In the genomic region with DNA sequence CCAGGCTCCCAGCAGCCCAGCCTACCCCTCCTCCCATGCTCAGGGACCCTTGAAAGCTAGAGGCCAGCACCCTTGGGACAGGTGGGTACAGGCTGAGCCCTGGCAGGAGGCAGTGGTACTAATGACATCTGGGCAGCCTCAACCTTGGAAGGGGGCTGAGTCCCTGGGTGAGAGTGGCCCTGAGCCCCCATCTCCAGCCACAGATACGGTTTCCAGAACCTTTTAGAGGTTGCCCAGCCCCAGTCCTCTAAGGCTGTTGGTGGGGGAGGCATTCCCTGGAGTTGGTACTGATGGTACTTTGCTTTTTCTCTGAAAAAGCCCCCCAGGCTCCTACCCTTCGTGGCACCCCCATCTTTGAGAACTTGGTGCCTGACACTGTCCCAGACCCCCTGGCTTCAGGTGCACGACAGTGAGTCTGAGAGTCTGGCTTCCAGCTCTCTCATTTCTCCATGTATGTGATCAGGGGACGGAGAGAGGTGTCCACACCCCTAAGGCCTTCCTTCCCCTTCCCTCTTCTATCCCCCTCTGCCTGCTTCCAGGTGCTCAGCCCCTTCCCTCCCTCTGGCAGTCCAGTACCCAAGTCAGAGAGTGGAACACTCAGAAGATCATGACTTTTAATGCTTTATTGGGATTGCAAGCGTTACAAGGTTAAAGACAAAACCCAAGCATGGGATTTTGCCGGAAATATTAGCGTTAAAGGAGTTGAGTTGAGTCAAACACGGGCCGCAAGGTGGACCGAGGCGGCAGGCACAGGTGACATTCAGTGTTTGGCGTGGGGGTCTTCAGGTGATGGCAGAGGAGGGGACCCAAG, we compare ENCODE assay signal across 1 cellular context.
TF ChIP-seq lines count a peak whose summit lies in the region.

No MANE protein-coding gene starts in this region.

TF ChIP-seq in HepG2, 621 proteins besides CTCF, POLR2A, EP300 and RAD21 (continued from another document and continues in another):
- TF ChIP-seq, protein P1, sequence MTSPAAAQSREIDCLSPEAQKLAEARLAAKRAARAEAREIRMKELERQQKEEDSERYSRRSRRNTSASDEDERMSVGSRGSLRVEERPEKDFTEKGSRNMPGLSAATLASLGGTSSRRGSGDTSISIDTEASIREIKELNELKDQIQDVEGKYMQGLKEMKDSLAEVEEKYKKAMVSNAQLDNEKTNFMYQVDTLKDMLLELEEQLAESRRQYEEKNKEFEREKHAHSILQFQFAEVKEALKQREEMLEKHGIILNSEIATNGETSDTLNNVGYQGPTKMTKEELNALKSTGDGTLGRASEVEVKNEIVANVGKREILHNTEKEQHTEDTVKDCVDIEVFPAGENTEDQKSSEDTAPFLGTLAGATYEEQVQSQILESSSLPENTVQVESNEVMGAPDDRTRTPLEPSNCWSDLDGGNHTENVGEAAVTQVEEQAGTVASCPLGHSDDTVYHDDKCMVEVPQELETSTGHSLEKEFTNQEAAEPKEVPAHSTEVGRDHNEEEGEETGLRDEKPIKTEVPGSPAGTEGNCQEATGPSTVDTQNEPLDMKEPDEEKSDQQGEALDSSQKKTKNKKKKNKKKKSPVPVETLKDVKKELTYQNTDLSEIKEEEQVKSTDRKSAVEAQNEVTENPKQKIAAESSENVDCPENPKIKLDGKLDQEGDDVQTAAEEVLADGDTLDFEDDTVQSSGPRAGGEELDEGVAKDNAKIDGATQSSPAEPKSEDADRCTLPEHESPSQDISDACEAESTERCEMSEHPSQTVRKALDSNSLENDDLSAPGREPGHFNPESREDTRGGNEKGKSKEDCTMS (CRISPR knock-in tag; conservative IDR thresholded peaks at IDR 0.05), result no peak
- no peak for TF ChIP-seq RFX1 (IDR thresholded peaks at IDR 0.05)
- no peak for TF ChIP-seq PRPF4 (IDR thresholded peaks at IDR 0.05; ENCODE audit: low read depth, low read length, poor library complexity, severe bottlenecking)
- TF ChIP-seq BRD4 (CRISPR knock-in tag; IDR thresholded peaks at IDR 0.05), result no peak
- TF ChIP-seq KAT7 (CRISPR knock-in tag; IDR thresholded peaks at IDR 0.05; ENCODE audit: borderline replicate concordance), result no peak
- no peak for TF ChIP-seq FOXO1 (CRISPR knock-in tag; IDR thresholded peaks at IDR 0.05)
- no peak for TF ChIP-seq ADNP (CRISPR knock-in tag; IDR thresholded peaks at IDR 0.05)
- 0 out of 2 replicates have a peak, but pooled peaks have one; percentile 10 for TF ChIP-seq ZNF552 (CRISPR knock-in tag; IDR thresholded peaks at IDR 0.05; ENCODE audit: borderline replicate concordance)
- TF ChIP-seq SP1 (IDR thresholded peaks at IDR 0.05), result no peak
- no peak for TF ChIP-seq SP1 (CRISPR knock-in tag; IDR thresholded peaks at IDR 0.05)
- TF ChIP-seq, protein P2, sequence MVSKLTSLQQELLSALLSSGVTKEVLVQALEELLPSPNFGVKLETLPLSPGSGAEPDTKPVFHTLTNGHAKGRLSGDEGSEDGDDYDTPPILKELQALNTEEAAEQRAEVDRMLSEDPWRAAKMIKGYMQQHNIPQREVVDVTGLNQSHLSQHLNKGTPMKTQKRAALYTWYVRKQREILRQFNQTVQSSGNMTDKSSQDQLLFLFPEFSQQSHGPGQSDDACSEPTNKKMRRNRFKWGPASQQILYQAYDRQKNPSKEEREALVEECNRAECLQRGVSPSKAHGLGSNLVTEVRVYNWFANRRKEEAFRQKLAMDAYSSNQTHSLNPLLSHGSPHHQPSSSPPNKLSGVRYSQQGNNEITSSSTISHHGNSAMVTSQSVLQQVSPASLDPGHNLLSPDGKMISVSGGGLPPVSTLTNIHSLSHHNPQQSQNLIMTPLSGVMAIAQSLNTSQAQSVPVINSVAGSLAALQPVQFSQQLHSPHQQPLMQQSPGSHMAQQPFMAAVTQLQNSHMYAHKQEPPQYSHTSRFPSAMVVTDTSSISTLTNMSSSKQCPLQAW (CRISPR knock-in tag; IDR thresholded peaks at IDR 0.05), result peak; percentile 71
- TF ChIP-seq, protein P3, sequence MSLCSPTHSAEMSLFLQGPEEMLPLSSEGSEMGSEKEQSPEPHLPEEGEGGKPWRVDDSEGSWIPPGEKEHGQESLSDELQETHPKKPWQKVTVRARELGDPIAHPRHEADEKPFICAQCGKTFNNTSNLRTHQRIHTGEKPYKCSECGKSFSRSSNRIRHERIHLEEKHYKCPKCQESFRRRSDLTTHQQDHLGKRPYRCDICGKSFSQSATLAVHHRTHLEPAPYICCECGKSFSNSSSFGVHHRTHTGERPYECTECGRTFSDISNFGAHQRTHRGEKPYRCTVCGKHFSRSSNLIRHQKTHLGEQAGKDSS (CRISPR knock-in tag; IDR thresholded peaks at IDR 0.05; ENCODE audit: borderline replicate concordance, low read depth), result no peak
- no peak for TF ChIP-seq PHF8 (CRISPR knock-in tag; IDR thresholded peaks at IDR 0.05)
- TF ChIP-seq, protein P4, sequence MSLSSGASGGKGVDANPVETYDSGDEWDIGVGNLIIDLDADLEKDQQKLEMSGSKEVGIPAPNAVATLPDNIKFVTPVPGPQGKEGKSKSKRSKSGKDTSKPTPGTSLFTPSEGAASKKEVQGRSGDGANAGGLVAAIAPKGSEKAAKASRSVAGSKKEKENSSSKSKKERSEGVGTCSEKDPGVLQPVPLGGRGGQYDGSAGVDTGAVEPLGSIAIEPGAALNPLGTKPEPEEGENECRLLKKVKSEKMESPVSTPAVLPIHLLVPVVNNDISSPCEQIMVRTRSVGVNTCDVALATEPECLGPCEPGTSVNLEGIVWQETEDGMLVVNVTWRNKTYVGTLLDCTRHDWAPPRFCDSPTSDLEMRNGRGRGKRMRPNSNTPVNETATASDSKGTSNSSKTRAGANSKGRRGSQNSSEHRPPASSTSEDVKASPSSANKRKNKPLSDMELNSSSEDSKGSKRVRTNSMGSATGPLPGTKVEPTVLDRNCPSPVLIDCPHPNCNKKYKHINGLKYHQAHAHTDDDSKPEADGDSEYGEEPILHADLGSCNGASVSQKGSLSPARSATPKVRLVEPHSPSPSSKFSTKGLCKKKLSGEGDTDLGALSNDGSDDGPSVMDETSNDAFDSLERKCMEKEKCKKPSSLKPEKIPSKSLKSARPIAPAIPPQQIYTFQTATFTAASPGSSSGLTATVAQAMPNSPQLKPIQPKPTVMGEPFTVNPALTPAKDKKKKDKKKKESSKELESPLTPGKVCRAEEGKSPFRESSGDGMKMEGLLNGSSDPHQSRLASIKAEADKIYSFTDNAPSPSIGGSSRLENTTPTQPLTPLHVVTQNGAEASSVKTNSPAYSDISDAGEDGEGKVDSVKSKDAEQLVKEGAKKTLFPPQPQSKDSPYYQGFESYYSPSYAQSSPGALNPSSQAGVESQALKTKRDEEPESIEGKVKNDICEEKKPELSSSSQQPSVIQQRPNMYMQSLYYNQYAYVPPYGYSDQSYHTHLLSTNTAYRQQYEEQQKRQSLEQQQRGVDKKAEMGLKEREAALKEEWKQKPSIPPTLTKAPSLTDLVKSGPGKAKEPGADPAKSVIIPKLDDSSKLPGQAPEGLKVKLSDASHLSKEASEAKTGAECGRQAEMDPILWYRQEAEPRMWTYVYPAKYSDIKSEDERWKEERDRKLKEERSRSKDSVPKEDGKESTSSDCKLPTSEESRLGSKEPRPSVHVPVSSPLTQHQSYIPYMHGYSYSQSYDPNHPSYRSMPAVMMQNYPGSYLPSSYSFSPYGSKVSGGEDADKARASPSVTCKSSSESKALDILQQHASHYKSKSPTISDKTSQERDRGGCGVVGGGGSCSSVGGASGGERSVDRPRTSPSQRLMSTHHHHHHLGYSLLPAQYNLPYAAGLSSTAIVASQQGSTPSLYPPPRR (CRISPR knock-in tag; IDR thresholded peaks at IDR 0.05; ENCODE audit: borderline replicate concordance), result no peak
- TF ChIP-seq KDM6A (CRISPR knock-in tag; IDR thresholded peaks at IDR 0.05; ENCODE audit: low read depth), result no peak
- TF ChIP-seq, protein P5, sequence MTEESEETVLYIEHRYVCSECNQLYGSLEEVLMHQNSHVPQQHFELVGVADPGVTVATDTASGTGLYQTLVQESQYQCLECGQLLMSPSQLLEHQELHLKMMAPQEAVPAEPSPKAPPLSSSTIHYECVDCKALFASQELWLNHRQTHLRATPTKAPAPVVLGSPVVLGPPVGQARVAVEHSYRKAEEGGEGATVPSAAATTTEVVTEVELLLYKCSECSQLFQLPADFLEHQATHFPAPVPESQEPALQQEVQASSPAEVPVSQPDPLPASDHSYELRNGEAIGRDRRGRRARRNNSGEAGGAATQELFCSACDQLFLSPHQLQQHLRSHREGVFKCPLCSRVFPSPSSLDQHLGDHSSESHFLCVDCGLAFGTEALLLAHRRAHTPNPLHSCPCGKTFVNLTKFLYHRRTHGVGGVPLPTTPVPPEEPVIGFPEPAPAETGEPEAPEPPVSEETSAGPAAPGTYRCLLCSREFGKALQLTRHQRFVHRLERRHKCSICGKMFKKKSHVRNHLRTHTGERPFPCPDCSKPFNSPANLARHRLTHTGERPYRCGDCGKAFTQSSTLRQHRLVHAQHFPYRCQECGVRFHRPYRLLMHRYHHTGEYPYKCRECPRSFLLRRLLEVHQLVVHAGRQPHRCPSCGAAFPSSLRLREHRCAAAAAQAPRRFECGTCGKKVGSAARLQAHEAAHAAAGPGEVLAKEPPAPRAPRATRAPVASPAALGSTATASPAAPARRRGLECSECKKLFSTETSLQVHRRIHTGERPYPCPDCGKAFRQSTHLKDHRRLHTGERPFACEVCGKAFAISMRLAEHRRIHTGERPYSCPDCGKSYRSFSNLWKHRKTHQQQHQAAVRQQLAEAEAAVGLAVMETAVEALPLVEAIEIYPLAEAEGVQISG (CRISPR knock-in tag; IDR thresholded peaks at IDR 0.05), result 0 out of 2 replicates have a peak, but pooled peaks have one; percentile 44
- TF ChIP-seq MXI1 (IDR thresholded peaks at IDR 0.05; ENCODE audit: borderline replicate concordance, low read depth, low read length), result no peak
- TF ChIP-seq, protein P6, sequence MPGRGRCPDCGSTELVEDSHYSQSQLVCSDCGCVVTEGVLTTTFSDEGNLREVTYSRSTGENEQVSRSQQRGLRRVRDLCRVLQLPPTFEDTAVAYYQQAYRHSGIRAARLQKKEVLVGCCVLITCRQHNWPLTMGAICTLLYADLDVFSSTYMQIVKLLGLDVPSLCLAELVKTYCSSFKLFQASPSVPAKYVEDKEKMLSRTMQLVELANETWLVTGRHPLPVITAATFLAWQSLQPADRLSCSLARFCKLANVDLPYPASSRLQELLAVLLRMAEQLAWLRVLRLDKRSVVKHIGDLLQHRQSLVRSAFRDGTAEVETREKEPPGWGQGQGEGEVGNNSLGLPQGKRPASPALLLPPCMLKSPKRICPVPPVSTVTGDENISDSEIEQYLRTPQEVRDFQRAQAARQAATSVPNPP (CRISPR knock-in tag; IDR thresholded peaks at IDR 0.05), result peak; percentile 21; the same call in 1 of the 2 replicates
- TF ChIP-seq HNF4G (IDR thresholded peaks at IDR 0.05; ENCODE audit: borderline replicate concordance, low read depth, low read length), result no peak
- no peak for TF ChIP-seq HNF4G (CRISPR knock-in tag; IDR thresholded peaks at IDR 0.05; ENCODE audit: borderline replicate concordance, low read depth)
- peak; percentile 17; the same call in 1 of the 2 replicates for TF ChIP-seq GFI1 (CRISPR knock-in tag; IDR thresholded peaks at IDR 0.05; ENCODE audit: borderline replicate concordance)
- no peak for TF ChIP-seq ZNF83 (CRISPR knock-in tag; IDR thresholded peaks at IDR 0.05; ENCODE audit: borderline replicate concordance)
- TF ChIP-seq, protein P7, sequence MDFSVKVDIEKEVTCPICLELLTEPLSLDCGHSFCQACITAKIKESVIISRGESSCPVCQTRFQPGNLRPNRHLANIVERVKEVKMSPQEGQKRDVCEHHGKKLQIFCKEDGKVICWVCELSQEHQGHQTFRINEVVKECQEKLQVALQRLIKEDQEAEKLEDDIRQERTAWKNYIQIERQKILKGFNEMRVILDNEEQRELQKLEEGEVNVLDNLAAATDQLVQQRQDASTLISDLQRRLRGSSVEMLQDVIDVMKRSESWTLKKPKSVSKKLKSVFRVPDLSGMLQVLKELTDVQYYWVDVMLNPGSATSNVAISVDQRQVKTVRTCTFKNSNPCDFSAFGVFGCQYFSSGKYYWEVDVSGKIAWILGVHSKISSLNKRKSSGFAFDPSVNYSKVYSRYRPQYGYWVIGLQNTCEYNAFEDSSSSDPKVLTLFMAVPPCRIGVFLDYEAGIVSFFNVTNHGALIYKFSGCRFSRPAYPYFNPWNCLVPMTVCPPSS (IDR thresholded peaks at IDR 0.05), result no peak
- TF ChIP-seq POLR2AphosphoS5 (IDR thresholded peaks at IDR 0.05; ENCODE audit: low read depth, low read length), result peak; percentile 80
- no peak for TF ChIP-seq ETV5 (CRISPR knock-in tag; IDR thresholded peaks at IDR 0.05; ENCODE audit: borderline replicate concordance)
- no peak for TF ChIP-seq HDAC2 (CRISPR knock-in tag; IDR thresholded peaks at IDR 0.05)
- no peak for TF ChIP-seq MTF2 (CRISPR knock-in tag; IDR thresholded peaks at IDR 0.05; ENCODE audit: borderline replicate concordance)
- peak; percentile 69; the same call in 1 of the 2 replicates for TF ChIP-seq ZNF335 (CRISPR knock-in tag; IDR thresholded peaks at IDR 0.05)
- peak; percentile 66 for TF ChIP-seq CENPT (CRISPR knock-in tag; IDR thresholded peaks at IDR 0.05; ENCODE audit: low read depth)
- TF ChIP-seq ZNF652 (CRISPR knock-in tag; IDR thresholded peaks at IDR 0.05; ENCODE audit: borderline replicate concordance, low read depth), result no peak
- TF ChIP-seq ZFP1 (CRISPR knock-in tag; IDR thresholded peaks at IDR 0.05), result peak; percentile 15; the same call in 1 of the 2 replicates
- TF ChIP-seq ZFP82 (CRISPR knock-in tag; IDR thresholded peaks at IDR 0.05; ENCODE audit: borderline replicate concordance), result no peak
- TF ChIP-seq, protein P8, sequence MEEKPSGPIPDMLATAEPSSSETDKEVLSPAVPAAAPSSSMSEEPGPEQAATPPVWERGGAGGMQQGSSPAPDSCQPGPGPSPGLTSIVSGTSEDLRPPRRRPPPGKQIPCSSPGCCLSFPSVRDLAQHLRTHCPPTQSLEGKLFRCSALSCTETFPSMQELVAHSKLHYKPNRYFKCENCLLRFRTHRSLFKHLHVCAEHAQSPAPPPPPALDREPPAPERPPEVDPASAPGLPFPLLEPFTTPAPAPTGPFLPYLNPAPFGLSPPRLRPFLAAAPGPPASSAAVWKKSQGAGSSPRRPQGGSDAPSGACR (CRISPR knock-in tag; IDR thresholded peaks at IDR 0.05), result no peak; the same call in 1 of the 2 replicates
- no peak; the same call in 1 of the 2 replicates for TF ChIP-seq ELF3 (CRISPR knock-in tag; IDR thresholded peaks at IDR 0.05)
- no peak for TF ChIP-seq SP140L (CRISPR knock-in tag; IDR thresholded peaks at IDR 0.05; ENCODE audit: borderline replicate concordance)
- peak; percentile 26; the same call in 1 of the 2 replicates for TF ChIP-seq ZFP37 (CRISPR knock-in tag; IDR thresholded peaks at IDR 0.05; ENCODE audit: borderline replicate concordance)
- no peak for TF ChIP-seq ZBTB7A (CRISPR knock-in tag; IDR thresholded peaks at IDR 0.05)
- peak; percentile 95 for TF ChIP-seq SIN3A (IDR thresholded peaks at IDR 0.05; ENCODE audit: borderline replicate concordance, low read depth, low read length)
- TF ChIP-seq SP4 (CRISPR knock-in tag; IDR thresholded peaks at IDR 0.05), result peak; percentile 26; the same call in 1 of the 2 replicates
- TF ChIP-seq ZNF788 (CRISPR knock-in tag; IDR thresholded peaks at IDR 0.05; ENCODE audit: borderline replicate concordance), result no peak
- no peak; the same call in 1 of the 2 replicates for TF ChIP-seq ZNF672 (CRISPR knock-in tag; IDR thresholded peaks at IDR 0.05)
- TF ChIP-seq, protein P9, sequence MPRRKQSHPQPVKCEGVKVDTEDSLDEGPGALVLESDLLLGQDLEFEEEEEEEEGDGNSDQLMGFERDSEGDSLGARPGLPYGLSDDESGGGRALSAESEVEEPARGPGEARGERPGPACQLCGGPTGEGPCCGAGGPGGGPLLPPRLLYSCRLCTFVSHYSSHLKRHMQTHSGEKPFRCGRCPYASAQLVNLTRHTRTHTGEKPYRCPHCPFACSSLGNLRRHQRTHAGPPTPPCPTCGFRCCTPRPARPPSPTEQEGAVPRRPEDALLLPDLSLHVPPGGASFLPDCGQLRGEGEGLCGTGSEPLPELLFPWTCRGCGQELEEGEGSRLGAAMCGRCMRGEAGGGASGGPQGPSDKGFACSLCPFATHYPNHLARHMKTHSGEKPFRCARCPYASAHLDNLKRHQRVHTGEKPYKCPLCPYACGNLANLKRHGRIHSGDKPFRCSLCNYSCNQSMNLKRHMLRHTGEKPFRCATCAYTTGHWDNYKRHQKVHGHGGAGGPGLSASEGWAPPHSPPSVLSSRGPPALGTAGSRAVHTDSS (CRISPR knock-in tag; conservative IDR thresholded peaks at IDR 0.05), result no peak
